In genomic region chr12:49131973-49132461, GRCh38 we compare ENCODE assay signal across 8 cellular contexts. TPM values are rescaled to one million over a fixed set of nuclear protein-coding genes. Genes with fewer than 3 reads are reported as not detected.
A peak's percentile ranks its signal among the peaks of the same experiment; 100 is the strongest.
DNase-seq lines count a peak whose midpoint lies in the region; ATAC-seq and TF ChIP-seq lines count a peak whose summit lies in the region.

No MANE protein-coding gene starts in this region.

- H3K4me1 ChIP-seq in body of pancreas (peaks cover 31% of the 10 kb centered on the region), testis (peaks cover 23% of the 10 kb centered on the region)

- H3K27me3 Mint-ChIP-seq in activated naive CD4-positive, alpha-beta T cell treated with anti-CD3 and anti-CD28 coated beads, Interleukin-2, amount 10 ng/mL, durations not matched to agents 7 days and 5 days, result peaks cover 12% of the 10 kb centered on the region

- H3K27me3 ChIP-seq in body of pancreas (no peaks in the 10 kb centered on the region), testis (no peaks in the 10 kb centered on the region)

- H3K4me3 ChIP-seq in body of pancreas (no peak overlapping the region), testis (peak overlapping the region; percentile 100)

- peaks cover 7 to 11% of the 10 kb centered on the region in 2 donors for H3K36me3 ChIP-seq in body of pancreas (replicated peaks in 1 of 2; ENCODE audit: insufficient read depth in 1 of 2, low read depth in 2 of 2)
- peaks cover 4% of the 10 kb centered on the region for H3K36me3 ChIP-seq in testis (ENCODE audit: low read depth, missing control alignments)

- peak overlapping the region; percentile 95 for H3K27ac Mint-ChIP-seq in activated naive CD4-positive, alpha-beta T cell treated with anti-CD3 and anti-CD28 coated beads, Interleukin-2, amount 10 ng/mL, durations not matched to agents 7 days and 5 days

- CTCF ChIA-PET in activated naive CD4-positive, alpha-beta T cell treated with anti-CD3 and anti-CD28 coated beads, Interleukin-2, amount 10 ng/mL, durations not matched to agents 7 days and 5 days (lab: Charles Lee), result interaction anchor here (1.0 to 2.5 kb wide), 5 partner anchors 22 to 104 kb away, joined by 4 to 14 read pairs (median 4); partner anchors contain the start of gene DHH

- no peaks in the 10 kb centered on the region for H3K9me3 Mint-ChIP-seq in activated naive CD4-positive, alpha-beta T cell treated with anti-CD3 and anti-CD28 coated beads, Interleukin-2, amount 10 ng/mL, durations not matched to agents 7 days and 5 days

- H3K4me3 Mint-ChIP-seq in activated naive CD4-positive, alpha-beta T cell treated with anti-CD3 and anti-CD28 coated beads, Interleukin-2, amount 10 ng/mL, durations not matched to agents 7 days and 5 days, result peak overlapping the region; percentile 85

- WGBS in body of pancreas, 2 donors, result 35 to 43% methylated on average over 6 of the region's 6 CpGs
- 22 to 30% methylated on average over 6 of the region's 6 CpGs for WGBS in testis, 2 donors

- H3K36me3 Mint-ChIP-seq in activated naive CD4-positive, alpha-beta T cell treated with anti-CD3 and anti-CD28 coated beads, Interleukin-2, amount 10 ng/mL, durations not matched to agents 7 days and 5 days, result peaks cover 39% of the 10 kb centered on the region

- intact Hi-C loops in body of pancreas (cut with DNase I) (no loop called here), testis (cut with DNase I; ENCODE audit: low total_unique reads) (loop anchor here (5.0 kb wide), 1 partner anchor 100 kb away; no protein-coding TSS in a partner anchor)

- no peaks in the 10 kb centered on the region for H3K9me3 ChIP-seq in body of pancreas
- no peaks in the 10 kb centered on the region for H3K9me3 ChIP-seq in testis

- ATAC-seq in body of pancreas, result no peak
- no peak for ATAC-seq in GM21390 (IDR thresholded peaks at IDR 0.05; ENCODE audit: unreplicated experiment)

- peaks cover 53% of the 10 kb centered on the region for H3K4me1 Mint-ChIP-seq in activated naive CD4-positive, alpha-beta T cell treated with anti-CD3 and anti-CD28 coated beads, Interleukin-2, amount 10 ng/mL, durations not matched to agents 7 days and 5 days

- TF ChIP-seq POLR2A in body of pancreas (IDR thresholded peaks at IDR 0.05) (no peak), testis (IDR thresholded peaks at IDR 0.05) (no peak)

- no peak for TF ChIP-seq CTCF in body of pancreas (IDR thresholded peaks at IDR 0.05)
- no peak for TF ChIP-seq CTCF in testis (IDR thresholded peaks at IDR 0.05)

- DNase-seq in activated naive CD4-positive, alpha-beta T cell treated with anti-CD3 and anti-CD28 coated beads, Interleukin-2, amount 10 ng/mL, durations not matched to agents 7 days and 5 days, result no peak
- no peak for DNase-seq in activated naive CD4-positive, alpha-beta T cell treated with anti-CD3 and anti-CD28 coated beads, Interleukin-2, amount 50 U/mL, for 16 hours
- DNase-seq in NCI-H524 (lab: John Stamatoyannopoulos, UW) (peak; percentile 22 to 51), body of pancreas (no peak), left kidney (ENCODE audit: low read depth, low spot score) (peak; percentile 33), testis (no peak)
- no peak for DNase-seq in stimulated activated CD4-positive, alpha-beta T cell treated with anti-CD3 and anti-CD28 coated beads, Interleukin-15, amount 100 ng/mL, for 24 hours

- peak overlapping the region; percentile 59 to 99 (median 94) for H3K27ac ChIP-seq in body of pancreas
- H3K27ac ChIP-seq in testis, result peak overlapping the region; percentile 70 to 100

RNA-seq across cellular contexts. Expression of gene TUBA1B, which starts 0.8 kb away (rescaled TPM):
- total RNA-seq in body of pancreas, result 100 to 1,000 TPM; 121 to 165 TPM
- total RNA-seq in testis, result 1,000 to 10,000 TPM in 1 of 2 donors, 100 to 1,000 TPM in 1; 642 to 1,178 TPM
- polyA plus RNA-seq in testis (ENCODE audit: insufficient read depth, low read depth, low replicate concordance), result 894 TPM

RNA-seq across cellular contexts. Expression of gene LMBR1L, which starts 21.4 kb away (rescaled TPM):
- total RNA-seq in body of pancreas, result 10 to 100 TPM; 40.7 to 53.7 TPM
- 100 to 1,000 TPM; 223 to 265 TPM for total RNA-seq in testis
- polyA plus RNA-seq in testis (ENCODE audit: insufficient read depth, low read depth, low replicate concordance), result 178 TPM

RNA-seq across cellular contexts. Expression of gene DHH, which starts 37.4 kb away (rescaled TPM):
- total RNA-seq in body of pancreas, result not detected
- total RNA-seq in testis, result 100 to 1,000 TPM in 1 of 2 donors, 10 to 100 TPM in 1; 97.6 to 148 TPM
- polyA plus RNA-seq in testis (ENCODE audit: insufficient read depth, low read depth, low replicate concordance), result 40.0 TPM

RNA-seq across cellular contexts. Expression of gene TUBA1A, which starts 56.9 kb away (rescaled TPM):
- 10 to 100 TPM; 36.6 to 44.5 TPM for total RNA-seq in body of pancreas
- total RNA-seq in testis, result 100 to 1,000 TPM; 156 to 269 TPM
- 282 TPM for polyA plus RNA-seq in testis (ENCODE audit: insufficient read depth, low read depth, low replicate concordance)

Comparison
In these comparisons a context has a peak if more than half of its experiments do, and no peak if none do; other contexts are left out.
1. DNase-seq: peak in NCI-H524 (2 of 2) and left kidney (single experiment); none in activated naive CD4-positive, alpha-beta T cell treated with anti-CD3 and anti-CD28 coated beads, Interleukin-2, amount 10 ng/mL, durations not matched to agents 7 days and 5 days (single experiment), activated naive CD4-positive, alpha-beta T cell treated with anti-CD3 and anti-CD28 coated beads, Interleukin-2, amount 50 U/mL, for 16 hours (single experiment), body of pancreas (0 of 4), testis (single experiment) and stimulated activated CD4-positive, alpha-beta T cell treated with anti-CD3 and anti-CD28 coated beads, Interleukin-15, amount 100 ng/mL, for 24 hours (single experiment).
2. H3K4me3 ChIP-seq: peak in testis (2 of 2); none in body of pancreas (0 of 2).
3. RNA of gene LMBR1L, which starts 21.4 kb away (total RNA-seq): 223 to 265 TPM in testis; 40.7 to 53.7 TPM in body of pancreas; every median in the first group is over 4 times any median in the second.
4. RNA of gene DHH, which starts 37.4 kb away (total RNA-seq): 97.6 to 148 TPM in testis; not detected in body of pancreas; every median in the first group is over 10 times any median in the second.